ENCODE assay signal across 25 cellular contexts in the genomic region with DNA sequence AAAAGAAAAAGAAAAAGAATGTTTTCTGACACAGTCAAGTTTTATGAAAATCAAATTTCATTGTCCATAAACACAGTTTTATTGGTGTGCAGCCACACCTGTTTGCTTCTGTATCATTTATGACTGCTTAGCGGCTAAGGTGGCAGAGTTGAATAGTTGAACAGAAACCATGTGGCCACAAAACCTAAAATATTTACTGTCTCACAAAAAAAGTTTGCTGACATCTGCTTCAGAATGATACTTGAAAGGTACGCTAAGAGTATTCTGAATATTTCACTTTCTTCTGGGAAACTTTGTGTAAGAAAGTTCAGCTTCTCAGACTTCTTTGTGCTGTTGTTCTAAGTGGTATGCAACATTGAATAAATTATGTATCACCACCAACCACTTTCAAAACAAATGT. TPM values are rescaled to one million over a fixed set of nuclear protein-coding genes. Genes with fewer than 3 reads are reported as not detected.
DNase-seq lines count a peak whose midpoint lies in the region; ATAC-seq and TF ChIP-seq lines count a peak whose summit lies in the region.
"Had no signal": no experiment of that assay in that cellular context is flagged by ENCODE, and none has a peak within 500 bp of the region (broad histone marks: within the 10 kb centered on the region; RNA-seq: fewer than 3 reads in every experiment).

No MANE protein-coding gene starts in this region.

- H3K9me3 ChIP-seq in mucosa of descending colon: no peaks in the 10 kb centered on the region
- H3K9me3 ChIP-seq in CD8-positive, alpha-beta T cell (ENCODE audit: low read length): no peaks in the 10 kb centered on the region
- H3K9me3 ChIP-seq: ovary, right atrium auricular region, SJCRH30, upper lobe of left lung had no signal

- H3K36me3 ChIP-seq in mucosa of descending colon (ENCODE audit: low read depth): no peaks in the 10 kb centered on the region
- no peaks in the 10 kb centered on the region for H3K36me3 ChIP-seq in CD8-positive, alpha-beta T cell (ENCODE audit: insufficient read depth, low read length)
- H3K36me3 ChIP-seq: cardiac muscle cell, ovary, SJCRH30, upper lobe of left lung had no signal

- no peak overlapping the region for H3K4me3 Mint-ChIP-seq in CD8-positive, alpha-beta T cell
- H3K4me3 Mint-ChIP-seq: activated CD4-positive, alpha-beta memory T cell treated with anti-CD3 and anti-CD28 coated beads for 36 hours; natural killer cell treated with Interleukin-12 subunit alpha and Interleukin-12 subunit beta and Interleukin-15 and Interleukin-18, amount 100 ng/mL, for 72 hours; T-helper 17 cell had no signal

- peak; percentile 73 for ATAC-seq in GM18909 (IDR thresholded peaks at IDR 0.05; ENCODE audit: poor library complexity, unreplicated experiment)
- peak; percentile 75 for ATAC-seq in GM21723 (IDR thresholded peaks at IDR 0.05; ENCODE audit: unreplicated experiment)
- ATAC-seq in HG03280 (IDR thresholded peaks at IDR 0.05; ENCODE audit: unreplicated experiment): peak; percentile 66
- ATAC-seq in mucosa of descending colon: peak; percentile 62
- ATAC-seq in CD8-positive, alpha-beta T cell: no peak
- ATAC-seq: natural killer cell treated with Interleukin-12 subunit alpha and Interleukin-12 subunit beta and Interleukin-15 and Interleukin-18, amount 100 ng/mL, for 72 hours; T-helper 17 cell had no signal

- H3K9me3 Mint-ChIP-seq in CD8-positive, alpha-beta T cell: no peaks in the 10 kb centered on the region
- H3K9me3 Mint-ChIP-seq: activated CD4-positive, alpha-beta memory T cell treated with anti-CD3 and anti-CD28 coated beads for 36 hours had no signal

- peaks cover 32% of the 10 kb centered on the region for H3K27me3 Mint-ChIP-seq in CD8-positive, alpha-beta T cell (ENCODE audit: low read depth)

- POLR2A ChIA-PET in CD8-positive, alpha-beta T cell (lab: Charles Lee): no interaction called here

- no peak overlapping the region for H3K27ac Mint-ChIP-seq in CD8-positive, alpha-beta T cell
- H3K27ac Mint-ChIP-seq: activated CD4-positive, alpha-beta memory T cell treated with anti-CD3 and anti-CD28 coated beads for 36 hours; natural killer cell treated with Interleukin-12 subunit alpha and Interleukin-12 subunit beta and Interleukin-15 and Interleukin-18, amount 100 ng/mL, for 72 hours; T-helper 17 cell had no signal

- H3K4me3 ChIP-seq in mucosa of descending colon: no peak overlapping the region
- no peak overlapping the region for H3K4me3 ChIP-seq in CD8-positive, alpha-beta T cell (ENCODE audit: low read depth, low read length)
- H3K4me3 ChIP-seq: cardiac muscle cell, ovary, right atrium auricular region, SJCRH30, upper lobe of left lung had no signal

- in situ Hi-C loops in G401 (cut with HindIII; ENCODE audit: low sequenced_read_pairs): no loop called here

- H3K27me3 ChIP-seq in CD8-positive, alpha-beta T cell (ENCODE audit: insufficient read depth, low read length): peaks cover 4% of the 10 kb centered on the region
- H3K27me3 ChIP-seq: ovary, right atrium auricular region, SJCRH30, upper lobe of left lung had no signal

- DNase-seq in mucosa of descending colon (peak in 1 of 3 donors; percentile 40), NCI-H187 treated with DMSO at 0.1 percent for 48 hours (lab: John Stamatoyannopoulos, UW) (no peak), mesenteric fat pad (ENCODE audit: low spot score) (no peak), G401 (ENCODE audit: low spot score) (no peak)
- no peak for DNase-seq in CD8-positive, alpha-beta T cell
- DNase-seq: activated CD4-positive, alpha-beta memory T cell treated with anti-CD3 and anti-CD28 coated beads for 36 hours; activated gamma-delta T cell; amniotic stem cell; DMS79 treated with DMSO at 0.1 percent for 48 hours; head of caudate nucleus; IMR-90; NCI-H1436 treated with DMSO at 0.1 percent for 48 hours; NCI-H2227 treated with DMSO at 0.1 percent for 48 hours; ovary; SJCRH30; stimulated activated CD4-positive, alpha-beta T cell treated with anti-CD3 and anti-CD28 coated beads, Interleukin-12 subunit alpha, Interleukin-12 subunit beta, amount 100 ng/mL, for 4 hours; stimulated activated CD8-positive, alpha-beta memory T cell treated with anti-CD3 and anti-CD28 coated beads, Interleukin-4, amount 100 ng/mL, for 48 hours; T-helper 17 cell; upper lobe of left lung had no signal

- no peak overlapping the region for H3K27ac ChIP-seq in CD8-positive, alpha-beta T cell (ENCODE audit: low read depth, low read length)
- H3K27ac ChIP-seq: cardiac muscle cell, ovary, right atrium auricular region, SJCRH30, upper lobe of left lung had no signal

- intact Hi-C loops in mucosa of descending colon (cut with DNase I, micrococcal nuclease): no loop called here
- intact Hi-C loops in CD8-positive, alpha-beta T cell (cut with DNase I, micrococcal nuclease): no loop called here

- CTCF ChIA-PET in CD8-positive, alpha-beta T cell (lab: Charles Lee): no interaction called here

- no peaks in the 10 kb centered on the region for H3K36me3 Mint-ChIP-seq in CD8-positive, alpha-beta T cell
- H3K36me3 Mint-ChIP-seq: natural killer cell treated with Interleukin-12 subunit alpha and Interleukin-12 subunit beta and Interleukin-15 and Interleukin-18, amount 100 ng/mL, for 72 hours had no signal

- H3K4me1 Mint-ChIP-seq in CD8-positive, alpha-beta T cell (ENCODE audit: low read depth): no peaks in the 10 kb centered on the region

- H3K4me1 ChIP-seq in mucosa of descending colon (ENCODE audit: low read depth): peaks cover 37% of the 10 kb centered on the region
- H3K4me1 ChIP-seq in CD8-positive, alpha-beta T cell (ENCODE audit: insufficient read depth, low read length): no peaks in the 10 kb centered on the region
- H3K4me1 ChIP-seq: right atrium auricular region, SJCRH30, upper lobe of left lung had no signal

- TF ChIP-seq CTCF in mucosa of descending colon (IDR thresholded peaks at IDR 0.05): no peak
- TF ChIP-seq CTCF in CD8-positive, alpha-beta T cell (IDR thresholded peaks at IDR 0.05): no peak

RNA-seq across cellular contexts. Expression of a gene that starts 6.2 kb away (rescaled TPM):
- total RNA-seq in mucosa of descending colon (10 to 100 TPM; 22.2 to 44.8 (median 43.6) TPM), mesenteric fat pad (2.2 TPM)
- not detected for total RNA-seq in CD8-positive, alpha-beta T cell
- total RNA-seq in G401 (2014; rRNA removed; shearing (Covaris generic)): not detected in 2 replicates
- total RNA-seq: SJCRH30 had no signal
